In genomic region chr11:18526130-18526520, GRCh38 we compare ENCODE assay signal across 8 cellular contexts. TPM values are rescaled to one million over a fixed set of nuclear protein-coding genes. Genes with fewer than 3 reads are reported as not detected.
DNase-seq lines count a peak whose midpoint lies in the region; ATAC-seq and TF ChIP-seq lines count a peak whose summit lies in the region.

No MANE protein-coding gene starts in this region.

- TF ChIP-seq CTCF in CD14-positive monocyte (IDR thresholded peaks at IDR 0.05): no peak
- no peak for TF ChIP-seq CTCF in nephron (IDR thresholded peaks at IDR 0.05; ENCODE audit: unreplicated experiment in 3 of 3)

- no peak for TF ChIP-seq POLR2A in GM18505 (IDR thresholded peaks at IDR 0.05; ENCODE audit: borderline replicate concordance, extremely low read depth, insufficient read depth, insufficient read length)

- H3K4me1 Mint-ChIP-seq in CD14-positive monocyte: peaks cover 18% of the 10 kb centered on the region
- H3K4me1 Mint-ChIP-seq in nephron: peaks cover 31% of the 10 kb centered on the region

- no peaks in the 10 kb centered on the region for H3K27me3 ChIP-seq in MG63
- H3K27me3 ChIP-seq in effector memory CD4-positive, alpha-beta T cell (replicated peaks; ENCODE audit: control insufficient read depth, insufficient read depth, low read length, poor library complexity, severe bottlenecking): no peaks in the 10 kb centered on the region

- H3K27me3 Mint-ChIP-seq in CD14-positive monocyte (ENCODE audit: low read depth in 3 of 3) (no peaks in the 10 kb centered on the region), nephron (ENCODE audit: low read depth) (no peaks in the 10 kb centered on the region)

- H3K9me3 ChIP-seq in MG63: no peaks in the 10 kb centered on the region
- no peaks in the 10 kb centered on the region for H3K9me3 ChIP-seq in effector memory CD4-positive, alpha-beta T cell (ENCODE audit: control insufficient read depth, low read length)

- ATAC-seq in GM18505 (IDR thresholded peaks at IDR 0.05; ENCODE audit: unreplicated experiment) (no peak), HG03108 (IDR thresholded peaks at IDR 0.05; ENCODE audit: unreplicated experiment) (no peak)

- H3K27ac Mint-ChIP-seq in CD14-positive monocyte (peak overlapping the region; percentile 100), nephron (peak overlapping the region; percentile 98 to 99 (median 99))

- H3K4me3 Mint-ChIP-seq in CD14-positive monocyte (peak overlapping the region; percentile 94 to 99), nephron (peak overlapping the region; percentile 100)

- H3K27ac ChIP-seq in effector memory CD4-positive, alpha-beta T cell (ENCODE audit: insufficient read depth, low read length, poor library complexity, severe bottlenecking): peak overlapping the region; percentile 100

- peaks cover 0 to 4% (median 0%) of the 10 kb centered on the region in 7 donors for H3K9me3 Mint-ChIP-seq in CD14-positive monocyte
- H3K9me3 Mint-ChIP-seq in nephron: no peaks in the 10 kb centered on the region

- H3K4me3 ChIP-seq in MG63: peak overlapping the region; percentile 61
- peak overlapping the region; percentile 83 for H3K4me3 ChIP-seq in effector memory CD4-positive, alpha-beta T cell (ENCODE audit: insufficient read depth, low read depth, low read length, poor library complexity, severe bottlenecking)

- H3K36me3 Mint-ChIP-seq in CD14-positive monocyte (peaks cover 22 to 42% of the 10 kb centered on the region in 2 donors), nephron (ENCODE audit: low read depth) (peaks cover 23% of the 10 kb centered on the region)

- peaks cover 8% of the 10 kb centered on the region for H3K4me1 ChIP-seq in effector memory CD4-positive, alpha-beta T cell (ENCODE audit: control insufficient read depth, insufficient read depth, low read length, poor library complexity, severe bottlenecking)

- intact Hi-C loops in CD14-positive monocyte (cut with micrococcal nuclease): loop anchor here (5.0 to 10.0 kb wide), 4 partner anchors 106 to 204 kb away; partner anchors contain the start of genes SPTY2D1 (in 2 of the 2), GTF2H1 (in 1 of the 2), HPS5 (in 1 of the 2) and LDHA (in 1 of the 2)

- H3K36me3 ChIP-seq in MG63: no peaks in the 10 kb centered on the region
- H3K36me3 ChIP-seq in effector memory CD4-positive, alpha-beta T cell (ENCODE audit: control insufficient read depth, insufficient read depth, low read length): peaks cover 3% of the 10 kb centered on the region

- DNase-seq in CD14-positive monocyte (ENCODE audit: low spot score): no peak
- DNase-seq in MG63: no peak
- DNase-seq in effector memory CD4-positive, alpha-beta T cell: no peak
- no peak for DNase-seq in NCI-H510A (lab: John Stamatoyannopoulos, UW)
- no peak for DNase-seq in AG08396 (ENCODE audit: low spot score)

RNA-seq across cellular contexts. Expression of gene TSG101, which starts 0.6 kb away (rescaled TPM):
- polyA plus RNA-seq in CD14-positive monocyte: 100 to 1,000 TPM; 112 to 116 TPM
- total RNA-seq in MG63 (2014; rRNA removed; shearing (Covaris generic); ENCODE audit: low replicate concordance): 64.0 and 198 TPM in 2 replicates
